18 cellular contexts compared by ENCODE assay signal in the genomic region with DNA sequence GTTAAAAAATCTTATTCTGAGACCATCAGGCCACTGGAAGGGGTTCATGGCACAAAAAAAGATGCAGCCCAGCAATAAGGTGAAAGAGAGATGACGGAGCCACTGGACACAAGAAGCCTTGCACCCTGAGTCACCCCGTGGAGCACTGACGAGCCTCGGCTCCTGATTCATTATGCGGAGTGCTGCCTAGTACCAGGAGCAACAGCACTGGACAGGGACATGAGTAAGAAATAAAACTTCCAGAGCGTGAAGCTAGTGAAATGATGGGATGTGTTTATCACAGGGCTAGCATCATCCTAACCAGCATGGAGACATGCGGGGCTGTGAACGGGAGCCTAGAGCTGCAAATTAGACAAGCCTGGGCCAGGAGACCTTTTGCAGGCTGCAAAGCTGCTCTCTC.
"Had no signal": no experiment of that assay in that cellular context is flagged by ENCODE, and none has a peak within 500 bp of the region (broad histone marks: within the 10 kb centered on the region; RNA-seq: fewer than 3 reads in every experiment).

No MANE protein-coding gene starts in this region.

- FAIRE-seq: small intestine had no signal

- H3K9me3 ChIP-seq: ascending aorta, gastroesophageal sphincter, lower lobe of right lung, neutrophil, right atrium auricular region, suprapubic skin, upper lobe of left lung had no signal

- H3K27me3 ChIP-seq: ascending aorta, neutrophil, right atrium auricular region, suprapubic skin, upper lobe of left lung had no signal

- DNase-seq: activated CD8-positive, alpha-beta memory T cell treated with anti-CD3 and anti-CD28 coated beads, Interleukin-2, amount 50 U/mL, for 4 hours; activated CD8-positive, alpha-beta T cell treated with anti-CD3 and anti-CD28 coated beads for 36 hours; activated naive CD8-positive, alpha-beta T cell treated with anti-CD3 and anti-CD28 coated beads, Interleukin-2, amount 10 ng/mL, durations not matched to agents 7 days and 5 days; activated T-cell treated with anti-CD3 and anti-CD28 coated beads, Interleukin-2, amount 50 U/mL, for 72 hours; caudate nucleus; effector CD4-positive, alpha-beta T cell; lower lobe of right lung; midbrain; naive B cell; small intestine had no signal

- ATAC-seq: activated CD8-positive, alpha-beta T cell treated with anti-CD3 and anti-CD28 coated beads for 36 hours; activated T-cell treated with anti-CD3 and anti-CD28 coated beads, Interleukin-2, amount 50 U/mL, for 72 hours; gastroesophageal sphincter; lower lobe of right lung; stimulated activated memory B cell treated with anti-CD40 and anti-IgM and Interleukin-4, amounts not matched to agents 10 μg/mL and 1 μg/mL and 100 μg/mL, for 72 hours had no signal

- H3K36me3 ChIP-seq: ascending aorta, gastroesophageal sphincter, lower lobe of right lung, neutrophil, right atrium auricular region, suprapubic skin, upper lobe of left lung had no signal

- H3K27ac ChIP-seq: ascending aorta, coronary artery, gastroesophageal sphincter, lower lobe of right lung, neutrophil, right atrium auricular region, suprapubic skin, upper lobe of left lung had no signal

- H3K4me1 ChIP-seq: ascending aorta, gastroesophageal sphincter, lower lobe of right lung, suprapubic skin, upper lobe of left lung had no signal

- H3K4me3 ChIP-seq: ascending aorta, coronary artery, gastroesophageal sphincter, lower lobe of right lung, right atrium auricular region, suprapubic skin, upper lobe of left lung had no signal
